ENCODE assay signal across 8 cellular contexts in the genomic region with DNA sequence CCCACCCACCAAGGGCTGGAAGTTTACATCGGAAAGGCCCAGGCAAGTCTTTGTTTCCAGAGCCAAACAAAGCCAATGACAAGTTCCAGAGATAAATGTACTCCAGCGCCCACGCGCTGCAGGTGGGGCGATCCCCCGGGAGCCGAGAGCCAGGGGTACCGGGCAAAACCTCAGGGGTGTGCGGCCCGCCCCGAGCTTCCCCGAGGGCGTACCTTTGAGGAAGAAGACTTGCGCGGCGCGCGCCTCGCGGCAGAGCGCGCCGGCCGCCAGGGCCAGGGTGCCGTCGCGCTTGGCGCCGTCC. TPM values are rescaled to one million over a fixed set of nuclear protein-coding genes. Genes with fewer than 3 reads are reported as not detected.
DNase-seq lines count a peak whose midpoint lies in the region; ATAC-seq, FAIRE-seq and TF ChIP-seq lines count a peak whose summit lies in the region.

No MANE protein-coding gene starts in this region.

- no peak for TF ChIP-seq CTCF in neural crest cell (conservative IDR thresholded peaks at IDR 0.05)

- peak overlapping the region; percentile 98 for H3K4me3 Mint-ChIP-seq in neural crest cell

- peaks cover 4% of the 10 kb centered on the region for H3K27me3 Mint-ChIP-seq in neural crest cell (ENCODE audit: low read depth)

- H3K36me3 Mint-ChIP-seq in neural crest cell (ENCODE audit: low read depth) = peaks cover 3% of the 10 kb centered on the region

- peak overlapping the region; percentile 96 for H3K9ac ChIP-seq in NT2/D1 (ENCODE audit: insufficient read length, low read depth)
- H3K9ac ChIP-seq in duodenal mucosa (ENCODE audit: low read depth in 1 of 2, low read length in 2 of 2) = peak overlapping the region; percentile 98 to 99

- H3K36me3 ChIP-seq in NT2/D1 (ENCODE audit: insufficient read depth, insufficient read length, low read length) = peaks cover 33% of the 10 kb centered on the region
- peaks cover 25 to 28% of the 10 kb centered on the region in 2 donors for H3K36me3 ChIP-seq in duodenal mucosa (ENCODE audit: control insufficient read depth in 1 of 2, insufficient read depth in 2 of 2, low read length in 2 of 2)

- H3K9me3 ChIP-seq in NT2/D1 (ENCODE audit: insufficient read depth, low read length) (peaks cover 5% of the 10 kb centered on the region; the same call in 1 of the 2 replicates), duodenal mucosa (ENCODE audit: control insufficient read depth in 1 of 2, low read length in 2 of 2) (no peaks in the 10 kb centered on the region)

- peaks cover 10% of the 10 kb centered on the region for H3K4me1 ChIP-seq in NT2/D1 (ENCODE audit: insufficient read depth, insufficient read length)
- H3K4me1 ChIP-seq in duodenal mucosa (ENCODE audit: control insufficient read depth in 1 of 2, insufficient read depth in 2 of 2, low read length in 2 of 2) = peaks cover 65 to 82% of the 10 kb centered on the region in 2 donors

- peak overlapping the region; percentile 99 for H3K27ac Mint-ChIP-seq in neural crest cell (ENCODE audit: unreplicated experiment)

- H3K27ac ChIP-seq in duodenal mucosa (ENCODE audit: low read depth, low read length) = peak overlapping the region; percentile 99

- H3K4me3 ChIP-seq in NT2/D1 (ENCODE audit: insufficient read length, low read depth) (peak overlapping the region; percentile 87), duodenal mucosa (ENCODE audit: low read depth in 1 of 2, low read length in 2 of 2) (peak overlapping the region; percentile 81 to 97)

- TF ChIP-seq POLR2A in H54 (IDR thresholded peaks at IDR 0.05; ENCODE audit: low read depth, low read length) = no peak

- ATAC-seq in sciatic nerve = no peak
- no peak for ATAC-seq in HG02981 (IDR thresholded peaks at IDR 0.05; ENCODE audit: unreplicated experiment)

- DNase-seq in ELF-1 (ENCODE audit: low read depth, low spot score) (peak; percentile 43), NT2/D1 (ENCODE audit: low read depth, low spot score) (no peak), neural crest cell (ENCODE audit: low read depth, low spot score) (no peak), sciatic nerve (ENCODE audit: low spot score) (no peak), NCI-H446 treated with DMSO at 0.1 percent for 48 hours (lab: John Stamatoyannopoulos, UW) (no peak), H54 (ENCODE audit: insufficient read length, low spot score) (no peak)

- intact Hi-C loops in sciatic nerve (cut with DNase I) = loop anchor here (5.0 kb wide), 1 partner anchor 53 kb away; no protein-coding TSS in a partner anchor

- no peaks in the 10 kb centered on the region for H3K27me3 ChIP-seq in NT2/D1 (ENCODE audit: insufficient read depth, insufficient read length)
- H3K27me3 ChIP-seq in duodenal mucosa (ENCODE audit: control insufficient read depth in 1 of 2, insufficient read depth in 2 of 2, low read length in 2 of 2) = no peaks in the 10 kb centered on the region

- H3K4me1 Mint-ChIP-seq in neural crest cell = peaks cover 56% of the 10 kb centered on the region

- no peaks in the 10 kb centered on the region for H3K9me3 Mint-ChIP-seq in neural crest cell

- no peak for FAIRE-seq in H54 (lab: Jason Lieb, UNC)

RNA-seq across cellular contexts. Expression of a gene that starts 0.7 kb away (rescaled TPM):
- total RNA-seq in neural crest cell (20.6 and 20.9 TPM in 2 replicates), sciatic nerve (296 TPM)

Comparison
In these comparisons a context has a peak if more than half of its experiments do, and no peak if none do; other contexts are left out.
1. RNA of a gene that starts 0.7 kb away (total RNA-seq): 296 TPM in sciatic nerve (single experiment); 20.6 to 20.9 TPM in neural crest cell; every median in the first group is over 10 times any median in the second.